Comparison of ENCODE assay signal across 22 cellular contexts in genomic region chr4:157977086-157977485, GRCh38.
DNase-seq lines count a peak whose midpoint lies in the region; ATAC-seq, FAIRE-seq and TF ChIP-seq lines count a peak whose summit lies in the region.
"Had no signal": no experiment of that assay in that cellular context is flagged by ENCODE, and none has a peak within 500 bp of the region (broad histone marks: within the 10 kb centered on the region; RNA-seq: fewer than 3 reads in every experiment).

No MANE protein-coding gene starts in this region.

- H3K9me3 ChIP-seq in SK-N-MC (ENCODE audit: low read depth, low read length) (no peaks in the 10 kb centered on the region), thoracic aorta (peaks cover under 1% of the 10 kb centered on the region)
- H3K9me3 ChIP-seq: HAP-1, Peyer's patch had no signal

- ATAC-seq in thoracic aorta (ENCODE audit: insufficient number of reproducible peaks, low FRiP score, low read depth) = no peak
- ATAC-seq: GM12878, GM23338 had no signal

- H3K36me3 ChIP-seq in SK-N-MC (ENCODE audit: insufficient read depth, low read length) (no peaks in the 10 kb centered on the region), thoracic aorta (no peaks in the 10 kb centered on the region)
- H3K36me3 ChIP-seq: HAP-1, Peyer's patch had no signal

- H3K27me3 ChIP-seq in thoracic aorta (replicated peaks; ENCODE audit: insufficient read depth) = no peaks in the 10 kb centered on the region
- H3K27me3 ChIP-seq: Peyer's patch had no signal

- FAIRE-seq in D721Med (lab: Jason Lieb, UNC) (no peak), GM12892 (lab: Jason Lieb, UNC) (no peak)
- FAIRE-seq: GM12878 had no signal

- peak overlapping the region; percentile 60 for H3K9ac ChIP-seq in SK-N-MC (ENCODE audit: insufficient read length)

- H3K4me1 ChIP-seq in thoracic aorta (ENCODE audit: control insufficient read depth in 1 of 2, low read depth in 2 of 2) = peaks cover 8 to 9% of the 10 kb centered on the region in 2 donors
- H3K4me1 ChIP-seq: Peyer's patch had no signal

- TF ChIP-seq CTCF in thoracic aorta (IDR thresholded peaks at IDR 0.05) (no peak), D721Med (IDR thresholded peaks at IDR 0.05; ENCODE audit: insufficient read depth, missing control alignments) (no peak)

- DNase-seq in SK-N-MC (ENCODE audit: low read depth, low spot score) (no peak), dermis blood vessel endothelial cell (peak; percentile 14), iris pigment epithelial cell (ENCODE audit: low read depth) (peak; percentile 27), thoracic aorta (ENCODE audit: low spot score) (no peak), NCI-H2227 treated with DMSO at 0.1 percent for 48 hours (lab: John Stamatoyannopoulos, UW) (no peak), D721Med (ENCODE audit: insufficient read length, low spot score) (no peak), GM12892 (ENCODE audit: insufficient read length) (no peak)
- DNase-seq: CD4-positive, alpha-beta T cell; COR-L47; DMS 273 treated with DMSO at 0.1 percent for 48 hours; DMS79 treated with DMSO at 0.1 percent for 48 hours; KBM-7; NCI-H1092; NCI-H1436 treated with DMSO at 0.1 percent for 48 hours; NCI-H1930; NCI-H226; NCI-H510A treated with DMSO at 0.1 percent for 48 hours; NCI-H774; Peyer's patch had no signal

- H3K4me3 ChIP-seq in SK-N-MC (peak overlapping the region; percentile 75), thoracic aorta (peak overlapping the region; percentile 57)
- H3K4me3 ChIP-seq: GM12878, GM23338, HAP-1, Peyer's patch had no signal

- no peak for TF ChIP-seq POLR2A in GM12892 (IDR thresholded peaks at IDR 0.05; ENCODE audit: low read depth, low read length)

- H3K27ac ChIP-seq in SK-N-MC (peak overlapping the region; percentile 86), thoracic aorta (peak overlapping the region in 1 of 2 donors; percentile 61)
- H3K27ac ChIP-seq: Peyer's patch had no signal

Comparison
In these comparisons a context has a peak if more than half of its experiments do, and no peak if none do; other contexts are left out.
1. DNase-seq: peak in dermis blood vessel endothelial cell (single experiment) and iris pigment epithelial cell (single experiment); none in SK-N-MC (single experiment), thoracic aorta (single experiment), NCI-H2227 treated with DMSO at 0.1 percent for 48 hours (single experiment), D721Med (single experiment) and GM12892 (single experiment).